In the genomic region with DNA sequence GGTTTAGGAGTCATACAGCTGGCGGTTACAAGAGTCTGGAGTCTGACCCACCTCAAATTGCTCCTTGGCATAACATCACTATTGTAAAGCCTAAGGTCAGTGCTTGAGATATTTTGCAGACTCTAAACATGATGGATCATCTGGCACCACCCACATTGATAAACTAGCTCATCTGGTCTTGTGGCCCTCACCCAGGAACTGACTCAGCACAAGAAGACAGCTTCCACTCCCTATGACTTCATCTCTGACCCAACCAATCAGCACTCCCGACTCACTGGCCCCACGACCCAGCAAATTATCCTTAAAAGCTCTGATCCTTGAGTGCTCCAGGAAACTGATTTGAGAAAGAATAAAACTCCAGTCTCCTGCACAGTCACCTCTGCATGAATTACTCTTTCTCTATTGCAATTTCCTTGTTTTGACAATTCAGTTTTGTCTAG, we compare ENCODE assay signal across 12 cellular contexts.
A peak's percentile ranks its signal among the peaks of the same experiment; 100 is the strongest.
DNase-seq lines count a peak whose midpoint lies in the region; ATAC-seq and TF ChIP-seq lines count a peak whose summit lies in the region.
"Had no signal": no experiment of that assay in that cellular context is flagged by ENCODE, and none has a peak within 500 bp of the region (broad histone marks: within the 10 kb centered on the region; RNA-seq: fewer than 3 reads in every experiment).

No MANE protein-coding gene starts in this region.

- CTCF ChIA-PET in BJ (lab: Yijun Ruan, JAX), result no interaction called here

- no peaks in the 10 kb centered on the region for H3K9me3 ChIP-seq in colonic mucosa

- peaks cover 4% of the 10 kb centered on the region for H3K9me3 Mint-ChIP-seq in glutamatergic neuron (ENCODE audit: unreplicated experiment)

- H3K36me3 Mint-ChIP-seq in glutamatergic neuron (ENCODE audit: unreplicated experiment), result peaks cover 10% of the 10 kb centered on the region
- H3K36me3 Mint-ChIP-seq: CD8-positive, alpha-beta T cell had no signal

- H3K4me1 Mint-ChIP-seq in glutamatergic neuron (ENCODE audit: low read depth, unreplicated experiment), result no peaks in the 10 kb centered on the region
- H3K4me1 Mint-ChIP-seq: activated naive CD8-positive, alpha-beta T cell treated with anti-CD3 and anti-CD28 coated beads, Interleukin-2, amount 50 U/mL, for 24 hours had no signal

- DNase-seq in BJ (ENCODE audit: low read depth) (peak; percentile 9), M059J (ENCODE audit: low read depth) (peak; percentile 77), colonic mucosa (peak; percentile 87), mucosa of gallbladder (ENCODE audit: low spot score) (peak; percentile 82), glutamatergic neuron (no peak), NCI-H1092 treated with DMSO at 0.1 percent for 48 hours (lab: John Stamatoyannopoulos, UW) (no peak)
- DNase-seq in stimulated activated CD4-positive, alpha-beta T cell treated with anti-CD3 and anti-CD28 coated beads, Interleukin-4, amount 100 ng/mL, for 24 hours, result no peak
- DNase-seq: activated naive CD8-positive, alpha-beta T cell treated with anti-CD3 and anti-CD28 coated beads, Interleukin-2, amount 50 U/mL, for 24 hours; CD8-positive, alpha-beta T cell; NCI-H1417 treated with DMSO at 0.1 percent for 48 hours; stimulated activated CD4-positive, alpha-beta T cell treated with anti-CD3 and anti-CD28 coated beads, Interleukin-2, amount 100 ng/mL, for 24 hours had no signal

- peak overlapping the region in 1 of 2 donors; percentile 52 for H3K9ac ChIP-seq in colonic mucosa (ENCODE audit: low read depth in 2 of 2, low read length in 2 of 2)

- H3K4me1 ChIP-seq in colonic mucosa, result no peaks in the 10 kb centered on the region

- H3K27me3 ChIP-seq in BJ (ENCODE audit: control insufficient read depth, insufficient read depth, low read length) (no peaks in the 10 kb centered on the region), colonic mucosa (no peaks in the 10 kb centered on the region)

- ATAC-seq in GM21717 (IDR thresholded peaks at IDR 0.05; ENCODE audit: unreplicated experiment), result no peak
- ATAC-seq: activated naive CD8-positive, alpha-beta T cell treated with anti-CD3 and anti-CD28 coated beads, Interleukin-2, amount 50 U/mL, for 24 hours; CD8-positive, alpha-beta T cell had no signal

- H3K27me3 Mint-ChIP-seq in glutamatergic neuron (ENCODE audit: unreplicated experiment), result peaks cover 1% of the 10 kb centered on the region

- intact Hi-C loops in colonic mucosa (cut with DNase I), result no loop called here

- H3K4me3 ChIP-seq in BJ (ENCODE audit: low read depth, low read length) (no peak overlapping the region), colonic mucosa (no peak overlapping the region)

- peak overlapping the region; percentile 81 for H3K27ac ChIP-seq in colonic mucosa

- POLR2A ChIA-PET in BJ (lab: Charles Lee), result no interaction called here

- H3K4me3 Mint-ChIP-seq in glutamatergic neuron (ENCODE audit: unreplicated experiment), result no peak overlapping the region
- H3K4me3 Mint-ChIP-seq: activated naive CD8-positive, alpha-beta T cell treated with anti-CD3 and anti-CD28 coated beads, Interleukin-2, amount 50 U/mL, for 24 hours; CD8-positive, alpha-beta T cell had no signal

- H3K36me3 ChIP-seq in BJ (ENCODE audit: control insufficient read depth, insufficient read depth, low read length) (no peaks in the 10 kb centered on the region), colonic mucosa (no peaks in the 10 kb centered on the region)

- H3K27ac Mint-ChIP-seq in glutamatergic neuron (ENCODE audit: unreplicated experiment), result no peak overlapping the region
- H3K27ac Mint-ChIP-seq: activated naive CD8-positive, alpha-beta T cell treated with anti-CD3 and anti-CD28 coated beads, Interleukin-2, amount 50 U/mL, for 24 hours; CD8-positive, alpha-beta T cell had no signal

- TF ChIP-seq CTCF in BJ (IDR thresholded peaks at IDR 0.05; ENCODE audit: insufficient read depth, low read depth, low read length), result no peak
- no peak for TF ChIP-seq CTCF in colonic mucosa (IDR thresholded peaks at IDR 0.05)
- TF ChIP-seq CTCF in glutamatergic neuron (IDR thresholded peaks at IDR 0.05; ENCODE audit: partially characterized antibody, unreplicated experiment), result no peak

Comparison
In these comparisons a context has a peak if more than half of its experiments do, and no peak if none do; other contexts are left out.
1. DNase-seq: peak in BJ (single experiment), M059J (single experiment), colonic mucosa (single experiment) and mucosa of gallbladder (single experiment); none in glutamatergic neuron (single experiment), stimulated activated CD4-positive, alpha-beta T cell treated with anti-CD3 and anti-CD28 coated beads, Interleukin-4, amount 100 ng/mL, for 24 hours (single experiment) and NCI-H1092 treated with DMSO at 0.1 percent for 48 hours (single experiment).